Comparison of ENCODE assay signal across 12 cellular contexts in genomic region chr7:128022631-128023532, GRCh38. TPM values are rescaled to one million over a fixed set of nuclear protein-coding genes. Genes with fewer than 3 reads are reported as not detected.
DNase-seq lines count a peak whose midpoint lies in the region; ATAC-seq and TF ChIP-seq lines count a peak whose summit lies in the region.
"Had no signal": no experiment of that assay in that cellular context is flagged by ENCODE, and none has a peak within 500 bp of the region (broad histone marks: within the 10 kb centered on the region; RNA-seq: fewer than 3 reads in every experiment).

No MANE protein-coding gene starts in this region.

- H3K79me2 ChIP-seq in PC-9 (ENCODE audit: low read depth) (peaks cover 5% of the 10 kb centered on the region; the same call in 1 of the 2 replicates), parathyroid adenoma (peaks cover 6% of the 10 kb centered on the region)

- H3K36me3 ChIP-seq in PC-9 (ENCODE audit: low read depth) (no peaks in the 10 kb centered on the region), parathyroid adenoma (ENCODE audit: control insufficient read depth, insufficient read depth, low read length) (no peaks in the 10 kb centered on the region)

- intact Hi-C loops in PC-9 (cut with micrococcal nuclease; ENCODE audit: unreplicated experiment): loop anchor here (5.0 kb wide), 3 partner anchors 139 to 436 kb away; partner anchors contain the start of genes ARF5 and GCC1

- no peaks in the 10 kb centered on the region for H3K27me3 ChIP-seq in PC-9 (ENCODE audit: insufficient read depth, low read depth)
- no peaks in the 10 kb centered on the region for H3K27me3 ChIP-seq in parathyroid adenoma (ENCODE audit: control insufficient read depth, insufficient read depth, low read length)

- H3F3A ChIP-seq in PC-9 (ENCODE audit: insufficient read depth, low read depth): peaks cover 39% of the 10 kb centered on the region

- H3K27ac ChIP-seq in PC-9 (peak overlapping the region; percentile 99), epithelial cell of prostate (peak overlapping the region; percentile 90), parathyroid adenoma (peak overlapping the region; percentile 60)

- H3K9ac ChIP-seq in parathyroid adenoma: no peak overlapping the region

- H4K20me1 ChIP-seq in PC-9 (ENCODE audit: insufficient read depth): no peaks in the 10 kb centered on the region

- TSS peak; percentile 43 for BruUV-seq in PC-9 (replicated peaks; lab: Mats Ljungman, UMichigan)

- H3K4me1 ChIP-seq in PC-9 (replicated peaks; ENCODE audit: insufficient read depth): peaks cover 47% of the 10 kb centered on the region
- peaks cover 70% of the 10 kb centered on the region for H3K4me1 ChIP-seq in parathyroid adenoma

- H3K4me3 ChIP-seq in PC-9 (0 out of 2 replicates have a peak overlapping the region, but pooled peaks have one; percentile 6), parathyroid adenoma (ENCODE audit: low read depth, low read length) (no peak overlapping the region)
- H3K4me3 ChIP-seq: lung had no signal

- CTCF ChIA-PET in PC-9 (lab: Charles Lee): no interaction called here

- POLR2A ChIA-PET in PC-9 (lab: Charles Lee; ENCODE audit: unreplicated experiment): interaction anchor here (0.7 kb wide), 1 partner anchor 308 kb away, joined by 3 read pairs; no protein-coding TSS in a partner anchor

- no peak for ATAC-seq in GM21717 (IDR thresholded peaks at IDR 0.05; ENCODE audit: unreplicated experiment)
- ATAC-seq: stimulated activated naive CD8-positive, alpha-beta T cell treated with anti-CD3 and anti-CD28 coated beads, Interleukin-15, amount 100 ng/mL, for 72 hours had no signal

- H3K4me2 ChIP-seq in PC-9 (peak overlapping the region; percentile 57), parathyroid adenoma (ENCODE audit: low read length) (no peak overlapping the region)

- DNase-seq in GF-D8 (lab: John Stamatoyannopoulos, UW) (peak; percentile 8), PC-9 (peak; percentile 73 to 88), epithelial cell of prostate (ENCODE audit: low read depth, low spot score) (peak; percentile 40), HuH-7 (ENCODE audit: low spot score) (no peak), middle frontal gyrus (ENCODE audit: extremely low spot score, low spot score) (no peak), kidney glomerular epithelial cell (lab: John Stamatoyannopoulos, UW) (no peak)
- DNase-seq: NCI-H1092; Right ventricle myocardium superior; stimulated activated naive CD8-positive, alpha-beta T cell treated with anti-CD3 and anti-CD28 coated beads, Interleukin-15, amount 100 ng/mL, for 72 hours had no signal

- H2AFZ ChIP-seq in PC-9: no peak overlapping the region
- H2AFZ ChIP-seq in parathyroid adenoma: no peak overlapping the region

- no peak for TF ChIP-seq CTCF in PC-9 (conservative IDR thresholded peaks at IDR 0.05)
- no peak for TF ChIP-seq CTCF in parathyroid adenoma (IDR thresholded peaks at IDR 0.05)

- H3K9me3 ChIP-seq in PC-9 (ENCODE audit: insufficient read depth, low read depth): no peaks in the 10 kb centered on the region
- no peaks in the 10 kb centered on the region for H3K9me3 ChIP-seq in parathyroid adenoma (ENCODE audit: control insufficient read depth, low read length)

- H3K9me2 ChIP-seq in PC-9 (ENCODE audit: insufficient read depth): no peaks in the 10 kb centered on the region

RNA-seq across cellular contexts. Expression of gene LRRC4, which starts 8.4 kb away (rescaled TPM):
- total RNA-seq in PC-9 (2021): 0.10 and 0.39 TPM in 2 replicates

Comparison
In these comparisons a context has a peak if more than half of its experiments do, and no peak if none do; other contexts are left out.
1. DNase-seq: peak in GF-D8 (single experiment), PC-9 (2 of 2) and epithelial cell of prostate (single experiment); none in HuH-7 (single experiment), middle frontal gyrus (single experiment) and kidney glomerular epithelial cell (single experiment).
2. Peak in every context shown above with its lines, with median percentiles within 50 percentile points of each other: H3K27ac ChIP-seq.